Comparison of ENCODE assay signal across 1 cellular context in genomic region chr7:151491859-151492258, GRCh38.
TF ChIP-seq lines count a peak whose summit lies in the region.

No MANE protein-coding gene starts in this region.

TF ChIP-seq in HCT116, 20 proteins besides CTCF, POLR2A, EP300 and RAD21 (continued from another document):
- TF ChIP-seq REST (IDR thresholded peaks at IDR 0.05; ENCODE audit: low read depth) (no peak), CEBPB (IDR thresholded peaks at IDR 0.05; ENCODE audit: low read depth) (peak; percentile 79), ZFX (IDR thresholded peaks at IDR 0.05) (no peak), EZH2phosphoT487 (IDR thresholded peaks at IDR 0.05; ENCODE audit: borderline replicate concordance) (no peak), SIN3A (IDR thresholded peaks at IDR 0.05; ENCODE audit: low read depth) (peak; percentile 30; the same call in 1 of the 2 replicates), SRF (IDR thresholded peaks at IDR 0.05; ENCODE audit: low read depth) (no peak)
- TF ChIP-seq, protein P1, sequence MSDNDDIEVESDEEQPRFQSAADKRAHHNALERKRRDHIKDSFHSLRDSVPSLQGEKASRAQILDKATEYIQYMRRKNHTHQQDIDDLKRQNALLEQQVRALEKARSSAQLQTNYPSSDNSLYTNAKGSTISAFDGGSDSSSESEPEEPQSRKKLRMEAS (IDR thresholded peaks at IDR 0.05): peak; percentile 55
